Comparison of ENCODE assay signal across 8 cellular contexts in genomic region chr17:38922538-38923291, GRCh38. TPM values are rescaled to one million over a fixed set of nuclear protein-coding genes. Genes with fewer than 3 reads are reported as not detected.
A peak's percentile ranks its signal among the peaks of the same experiment; 100 is the strongest.
DNase-seq lines count a peak whose midpoint lies in the region; ATAC-seq, FAIRE-seq and TF ChIP-seq lines count a peak whose summit lies in the region.

No MANE protein-coding gene starts in this region.

- DNase-seq in H54 (ENCODE audit: insufficient read length, low spot score) (peak; percentile 56), Peyer's patch (peak in 2 of 3 donors; percentile 16 to 76), SKM-1 (lab: John Stamatoyannopoulos, UW; ENCODE audit: unreplicated experiment) (no peak)
- no peak for DNase-seq in effector memory CD4-positive, alpha-beta T cell

- no peak for TF ChIP-seq POLR2A in H54 (IDR thresholded peaks at IDR 0.05; ENCODE audit: low read depth, low read length)
- TF ChIP-seq POLR2A in Peyer's patch (IDR thresholded peaks at IDR 0.05) = no peak

- peaks cover 0 to 29% (median 0%) of the 10 kb centered on the region in 3 donors for H3K36me3 ChIP-seq in Peyer's patch
- peaks cover 26% of the 10 kb centered on the region for H3K36me3 ChIP-seq in effector memory CD4-positive, alpha-beta T cell (ENCODE audit: control insufficient read depth, insufficient read depth, low read length)
- peaks cover 23% of the 10 kb centered on the region for H3K36me3 ChIP-seq in muscle layer of colon (ENCODE audit: insufficient read depth, low read length)

- H3K9me3 ChIP-seq in Peyer's patch = no peaks in the 10 kb centered on the region
- no peaks in the 10 kb centered on the region for H3K9me3 ChIP-seq in effector memory CD4-positive, alpha-beta T cell (ENCODE audit: control insufficient read depth, low read length)
- no peaks in the 10 kb centered on the region for H3K9me3 ChIP-seq in muscle layer of colon (ENCODE audit: low read length)

- no peak for TF ChIP-seq CTCF in Peyer's patch (IDR thresholded peaks at IDR 0.05)

- no peaks in the 10 kb centered on the region for H3K27me3 ChIP-seq in Peyer's patch
- H3K27me3 ChIP-seq in effector memory CD4-positive, alpha-beta T cell (replicated peaks; ENCODE audit: control insufficient read depth, insufficient read depth, low read length, poor library complexity, severe bottlenecking) = no peaks in the 10 kb centered on the region
- no peaks in the 10 kb centered on the region for H3K27me3 ChIP-seq in muscle layer of colon (ENCODE audit: control insufficient read depth in 1 of 2, insufficient read depth in 2 of 2, low read length in 2 of 2)

- ATAC-seq in HG03354 (IDR thresholded peaks at IDR 0.05; ENCODE audit: poor library complexity, severe bottlenecking, unreplicated experiment) = no peak
- ATAC-seq in GM21619 (IDR thresholded peaks at IDR 0.05; ENCODE audit: unreplicated experiment) = no peak
- no peak for ATAC-seq in HG02623 (IDR thresholded peaks at IDR 0.05; ENCODE audit: unreplicated experiment)

- H3K4me1 ChIP-seq in Peyer's patch (peaks cover 0 to 54% (median 0%) of the 10 kb centered on the region in 4 donors), muscle layer of colon (ENCODE audit: insufficient read depth, low read length) (peaks cover 45% of the 10 kb centered on the region)
- H3K4me1 ChIP-seq in effector memory CD4-positive, alpha-beta T cell (ENCODE audit: control insufficient read depth, insufficient read depth, low read length, poor library complexity, severe bottlenecking) = peaks cover 5% of the 10 kb centered on the region

- FAIRE-seq in H54 (lab: Jason Lieb, UNC) = no peak

- H3K4me3 ChIP-seq in Peyer's patch (no peak overlapping the region), muscle layer of colon (ENCODE audit: low read depth in 1 of 2, low read length in 2 of 2) (no peak overlapping the region)
- H3K4me3 ChIP-seq in effector memory CD4-positive, alpha-beta T cell (ENCODE audit: insufficient read depth, low read depth, low read length, poor library complexity, severe bottlenecking) = no peak overlapping the region

- H3K27ac ChIP-seq in Peyer's patch (peak overlapping the region in 2 of 4 donors; percentile 29 to 63), muscle layer of colon (ENCODE audit: low read depth, low read length) (peak overlapping the region; percentile 55)
- H3K27ac ChIP-seq in effector memory CD4-positive, alpha-beta T cell (ENCODE audit: insufficient read depth, low read length, poor library complexity, severe bottlenecking) = peak overlapping the region; percentile 13

- H3K9ac ChIP-seq in muscle layer of colon (ENCODE audit: low read length) = no peak overlapping the region

RNA-seq across cellular contexts. Expression of gene FBXO47, which starts 44.5 kb away (rescaled TPM):
- not detected for total RNA-seq in Peyer's patch

RNA-seq across cellular contexts. Expression of gene LASP1, which starts 52.9 kb away (rescaled TPM):
- total RNA-seq in Peyer's patch = 100 to 1,000 TPM; 166 to 654 (median 590) TPM

Comparison
In these comparisons a context has a peak if more than half of its experiments do, and no peak if none do; other contexts are left out.
1. DNase-seq: peak in H54 (single experiment) and Peyer's patch (2 of 3); none in effector memory CD4-positive, alpha-beta T cell (0 of 3) and SKM-1 (single experiment).